ENCODE assay signal across 21 cellular contexts in the genomic region with DNA sequence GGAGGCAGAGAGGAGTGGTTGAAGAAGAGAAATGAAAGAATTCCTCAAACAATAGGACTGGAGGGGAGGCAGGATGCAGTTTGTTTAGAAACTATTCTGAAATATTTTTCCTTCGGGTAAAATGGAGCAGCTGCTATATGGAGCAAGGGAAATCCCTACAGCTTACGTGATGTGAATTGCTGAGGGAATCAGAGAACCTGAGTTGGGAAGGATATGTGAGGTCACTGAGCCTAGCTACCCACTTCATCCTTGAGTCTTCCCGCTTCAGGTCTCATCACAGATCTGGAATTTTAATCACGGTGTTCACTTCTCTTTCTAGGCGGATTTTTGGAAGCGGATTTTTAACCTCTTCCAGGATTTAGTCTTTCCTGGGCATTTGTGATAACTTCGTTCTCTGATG.
"Had no signal": no experiment of that assay in that cellular context is flagged by ENCODE, and none has a peak within 500 bp of the region (broad histone marks: within the 10 kb centered on the region; RNA-seq: fewer than 3 reads in every experiment).

No MANE protein-coding gene starts in this region.

- H3K4me3 ChIP-seq: breast epithelium, coronary artery, upper lobe of right lung had no signal

- DNase-seq: activated CD4-positive, alpha-beta T cell treated with anti-CD3 and anti-CD28 coated beads for 4 hours; activated CD4-positive, alpha-beta T cell treated with anti-CD3 and anti-CD28 coated beads, Interleukin-2, amount 50 U/mL, for 48 hours; activated CD4-positive, CD25-positive, alpha-beta regulatory T cell; activated CD8-positive, alpha-beta memory T cell treated with anti-CD3 and anti-CD28 coated beads, Interleukin-2, amount 50 U/mL, for 48 hours; activated effector memory CD4-positive, alpha-beta T cell treated with Interleukin-2 at 50 U/mL for 16 hours; activated naive CD4-positive, alpha-beta T cell treated with anti-CD3 and anti-CD28 coated beads for 36 hours; activated naive CD8-positive, alpha-beta T cell treated with anti-CD3 and anti-CD28 coated beads, Interleukin-2, amount 10 ng/mL, durations not matched to agents 7 days and 5 days; activated T-cell treated with anti-CD3 and anti-CD28 coated beads, Interleukin-2, amount 50 U/mL, for 72 hours; amniotic stem cell; cerebellar nuclear complex; foreskin fibroblast; immature natural killer cell; nephron progenitor cell; stimulated activated CD4-positive, alpha-beta T cell treated with anti-CD3 and anti-CD28 coated beads, Interleukin-2, amount 100 ng/mL, for 48 hours; stimulated activated CD8-positive, alpha-beta memory T cell treated with anti-CD3 and anti-CD28 coated beads, Interleukin-4, amount 100 ng/mL, for 48 hours; stimulated activated naive B cell treated with anti-CD40 and anti-IgM and Interleukin-4, amounts not matched to agents 10 μg/mL and 1 μg/mL and 100 μg/mL, for 72 hours; T-helper 2 cell; upper lobe of right lung had no signal

- H3K27ac Mint-ChIP-seq: activated naive CD4-positive, alpha-beta T cell treated with anti-CD3 and anti-CD28 coated beads for 36 hours; activated naive CD8-positive, alpha-beta T cell treated with anti-CD3 and anti-CD28 coated beads, Interleukin-2, amount 10 ng/mL, durations not matched to agents 7 days and 5 days; activated T-cell treated with anti-CD3 and anti-CD28 coated beads, Interleukin-2, amount 50 U/mL, for 72 hours; immature natural killer cell; memory B cell; nephron progenitor cell; stimulated activated naive B cell treated with anti-CD40 and anti-IgM and Interleukin-4, amounts not matched to agents 10 μg/mL and 1 μg/mL and 100 μg/mL, for 72 hours had no signal

- H3K36me3 Mint-ChIP-seq: activated naive CD8-positive, alpha-beta T cell treated with anti-CD3 and anti-CD28 coated beads, Interleukin-2, amount 10 ng/mL, durations not matched to agents 7 days and 5 days; immature natural killer cell; memory B cell; stimulated activated naive B cell treated with anti-CD40 and anti-IgM and Interleukin-4, amounts not matched to agents 10 μg/mL and 1 μg/mL and 100 μg/mL, for 72 hours had no signal

- H3K27me3 ChIP-seq: upper lobe of right lung had no signal

- H3K9me3 ChIP-seq: breast epithelium, upper lobe of right lung had no signal

- H3K4me1 ChIP-seq: breast epithelium, upper lobe of right lung had no signal

- H3K9me3 Mint-ChIP-seq: activated naive CD4-positive, alpha-beta T cell treated with anti-CD3 and anti-CD28 coated beads for 36 hours; activated naive CD8-positive, alpha-beta T cell treated with anti-CD3 and anti-CD28 coated beads, Interleukin-2, amount 10 ng/mL, durations not matched to agents 7 days and 5 days; activated T-cell treated with anti-CD3 and anti-CD28 coated beads, Interleukin-2, amount 50 U/mL, for 72 hours; immature natural killer cell; memory B cell; nephron progenitor cell; stimulated activated naive B cell treated with anti-CD40 and anti-IgM and Interleukin-4, amounts not matched to agents 10 μg/mL and 1 μg/mL and 100 μg/mL, for 72 hours had no signal

- ATAC-seq: activated T-cell treated with anti-CD3 and anti-CD28 coated beads, Interleukin-2, amount 50 U/mL, for 72 hours; stimulated activated naive B cell treated with anti-CD40 and anti-IgM and Interleukin-4, amounts not matched to agents 10 μg/mL and 1 μg/mL and 100 μg/mL, for 72 hours had no signal

- H3K27ac ChIP-seq: breast epithelium, coronary artery, upper lobe of right lung had no signal

- H3K36me3 ChIP-seq: breast epithelium, upper lobe of right lung had no signal

- H3K4me1 Mint-ChIP-seq: activated naive CD8-positive, alpha-beta T cell treated with anti-CD3 and anti-CD28 coated beads, Interleukin-2, amount 10 ng/mL, durations not matched to agents 7 days and 5 days; memory B cell; stimulated activated naive B cell treated with anti-CD40 and anti-IgM and Interleukin-4, amounts not matched to agents 10 μg/mL and 1 μg/mL and 100 μg/mL, for 72 hours had no signal

- H3K4me3 Mint-ChIP-seq: activated naive CD4-positive, alpha-beta T cell treated with anti-CD3 and anti-CD28 coated beads for 36 hours; activated naive CD8-positive, alpha-beta T cell treated with anti-CD3 and anti-CD28 coated beads, Interleukin-2, amount 10 ng/mL, durations not matched to agents 7 days and 5 days; activated T-cell treated with anti-CD3 and anti-CD28 coated beads, Interleukin-2, amount 50 U/mL, for 72 hours; immature natural killer cell; memory B cell; nephron progenitor cell; stimulated activated naive B cell treated with anti-CD40 and anti-IgM and Interleukin-4, amounts not matched to agents 10 μg/mL and 1 μg/mL and 100 μg/mL, for 72 hours had no signal
